Comparison of ENCODE assay signal across 37 cellular contexts in the genomic region with DNA sequence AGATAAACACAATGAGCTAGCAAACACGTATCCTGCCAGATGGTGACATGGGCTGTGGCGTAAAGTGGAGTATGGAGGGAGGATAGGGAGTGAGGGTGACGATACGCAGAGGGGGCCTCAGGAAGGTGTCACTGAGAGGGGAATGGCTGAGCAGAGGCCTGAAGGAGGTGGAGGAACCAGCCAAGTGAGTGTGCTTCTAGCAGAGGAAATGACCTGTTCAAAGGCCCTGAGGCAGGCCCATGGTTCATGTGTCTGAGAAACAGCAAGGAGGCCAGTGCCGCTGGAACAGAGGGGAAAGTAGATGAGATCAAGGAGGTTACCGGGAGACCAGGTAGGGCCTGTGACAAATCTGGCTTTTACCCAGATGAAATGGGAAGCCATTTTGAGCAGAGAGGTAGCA. TPM values are rescaled to one million over a fixed set of nuclear protein-coding genes. Genes with fewer than 3 reads are reported as not detected.
"Had no signal": no experiment of that assay in that cellular context is flagged by ENCODE, and none has a peak within 500 bp of the region (broad histone marks: within the 10 kb centered on the region; RNA-seq: fewer than 3 reads in every experiment).

No MANE protein-coding gene starts in this region.

- ATAC-seq: activated CD4-positive, alpha-beta T cell treated with anti-CD3 and anti-CD28 coated beads for 36 hours; activated CD8-positive, alpha-beta memory T cell treated with anti-CD3 and anti-CD28 coated beads, Interleukin-2, amount 10 ng/mL, durations not matched to agents 7 days and 5 days; activated CD8-positive, alpha-beta T cell treated with anti-CD3 and anti-CD28 coated beads, Interleukin-2, amount 10 ng/mL, durations not matched to agents 7 days and 5 days; activated naive CD4-positive, alpha-beta T cell treated with anti-CD3 and anti-CD28 coated beads, Interleukin-2, amount 50 U/mL, for 72 hours; activated T-cell treated with anti-CD3 and anti-CD28 coated beads, Interleukin-2, amount 50 U/mL, for 72 hours; foreskin keratinocyte; gastrocnemius medialis; heart left ventricle; T-helper 17 cell had no signal

- H3K4me3 ChIP-seq: coronary artery, dorsolateral prefrontal cortex, esophagus muscularis mucosa, gastrocnemius medialis, heart left ventricle had no signal

- H3K9me3 ChIP-seq: gastrocnemius medialis had no signal

- H3K36me3 Mint-ChIP-seq: activated CD4-positive, alpha-beta memory T cell treated with anti-CD3 and anti-CD28 coated beads for 36 hours; activated CD8-positive, alpha-beta memory T cell treated with anti-CD3 and anti-CD28 coated beads, Interleukin-2, amount 10 ng/mL, durations not matched to agents 7 days and 5 days; activated naive CD4-positive, alpha-beta T cell treated with anti-CD3 and anti-CD28 coated beads, Interleukin-2, amount 50 U/mL, for 72 hours; activated naive CD8-positive, alpha-beta T cell treated with anti-CD3 and anti-CD28 coated beads, Interleukin-2, amount 10 ng/mL, durations not matched to agents 7 days and 5 days had no signal

- FAIRE-seq: astrocyte, bronchial epithelial cell had no signal

- DNase-seq: activated CD4-positive, alpha-beta memory T cell treated with anti-CD3 and anti-CD28 coated beads for 36 hours; activated CD4-positive, alpha-beta T cell treated with anti-CD3 and anti-CD28 coated beads for 36 hours; activated CD4-positive, alpha-beta T cell treated with anti-CD3 and anti-CD28 coated beads, Interleukin-2, amount 10 ng/mL, durations not matched to agents 24 days and 14 days; activated CD4-positive, CD25-positive, alpha-beta regulatory T cell; activated CD4-positive, CD25-positive, alpha-beta regulatory T cell treated with anti-CD3 and anti-CD28 coated beads, Interleukin-2, amount 50 U/mL, for 72 hours; activated CD8-positive, alpha-beta memory T cell treated with anti-CD3 and anti-CD28 coated beads, Interleukin-2, amount 10 ng/mL, durations not matched to agents 7 days and 5 days; activated CD8-positive, alpha-beta memory T cell treated with anti-CD3 and anti-CD28 coated beads, Interleukin-2, amount 50 U/mL, for 4 hours; activated CD8-positive, alpha-beta T cell treated with anti-CD3 and anti-CD28 coated beads, Interleukin-2, amount 10 ng/mL, durations not matched to agents 7 days and 5 days; activated effector memory CD4-positive, alpha-beta T cell treated with Interleukin-2 at 50 U/mL for 16 hours; activated gamma-delta T cell treated with Interleukin-2 at 50 U/mL for 16 hours; activated naive CD4-positive, alpha-beta T cell treated with Interleukin-2 at 50 U/mL for 16 hours; activated naive CD8-positive, alpha-beta T cell treated with anti-CD3 and anti-CD28 coated beads, Interleukin-2, amount 10 ng/mL, durations not matched to agents 7 days and 5 days; activated T-cell treated with anti-CD3 and anti-CD28 coated beads, Interleukin-2, amount 50 U/mL, for 1 hour; activated T-cell treated with anti-CD3 and anti-CD28 coated beads, Interleukin-2, amount 50 U/mL, for 72 hours; brain microvascular endothelial cell; dorsolateral prefrontal cortex; effector memory CD4-positive, alpha-beta T cell; endodermal cell; erythroblast; foreskin keratinocyte; gastrocnemius medialis; glutamatergic neuron; heart left ventricle; T-helper 1 cell; T-helper 17 cell; T1000 had no signal

- H3K4me1 ChIP-seq: foreskin keratinocyte, gastrocnemius medialis had no signal

- H3K4me1 Mint-ChIP-seq: activated CD4-positive, alpha-beta T cell treated with anti-CD3 and anti-CD28 coated beads for 36 hours; activated CD4-positive, alpha-beta T cell treated with anti-CD3 and anti-CD28 coated beads, Interleukin-2, amount 10 ng/mL, durations not matched to agents 24 days and 14 days; activated CD8-positive, alpha-beta memory T cell treated with anti-CD3 and anti-CD28 coated beads, Interleukin-2, amount 10 ng/mL, durations not matched to agents 7 days and 5 days; activated naive CD8-positive, alpha-beta T cell treated with anti-CD3 and anti-CD28 coated beads, Interleukin-2, amount 10 ng/mL, durations not matched to agents 7 days and 5 days; central memory CD8-positive, alpha-beta T cell; endodermal cell had no signal

- H3K9me3 Mint-ChIP-seq: activated CD4-positive, alpha-beta memory T cell treated with anti-CD3 and anti-CD28 coated beads for 36 hours; activated CD4-positive, alpha-beta T cell treated with anti-CD3 and anti-CD28 coated beads, Interleukin-2, amount 10 ng/mL, durations not matched to agents 24 days and 14 days; activated naive CD8-positive, alpha-beta T cell treated with anti-CD3 and anti-CD28 coated beads, Interleukin-2, amount 10 ng/mL, durations not matched to agents 7 days and 5 days; central memory CD8-positive, alpha-beta T cell; dendritic cell treated with granulocyte-macrophage colony-stimulating factor and Interleukin-4, amounts not matched to agents 40 ng/mL and 50 ng/mL, for 4 days; T-helper 2 cell treated with Interferon-gamma antibody and Interleukin-4, amounts not matched to agents 5 μg/mL and 100 μg/mL, for 36 hours had no signal

- H3K36me3 ChIP-seq: brain microvascular endothelial cell, esophagus muscularis mucosa, gastrocnemius medialis, heart left ventricle had no signal

- H3K4me3 Mint-ChIP-seq: activated CD4-positive, alpha-beta memory T cell treated with anti-CD3 and anti-CD28 coated beads for 36 hours; activated CD4-positive, alpha-beta T cell treated with anti-CD3 and anti-CD28 coated beads for 36 hours; activated CD4-positive, alpha-beta T cell treated with anti-CD3 and anti-CD28 coated beads, Interleukin-2, amount 10 ng/mL, durations not matched to agents 24 days and 14 days; activated CD8-positive, alpha-beta memory T cell treated with anti-CD3 and anti-CD28 coated beads, Interleukin-2, amount 10 ng/mL, durations not matched to agents 7 days and 5 days; activated CD8-positive, alpha-beta T cell treated with anti-CD3 and anti-CD28 coated beads, Interleukin-2, amount 10 ng/mL, durations not matched to agents 7 days and 5 days; activated naive CD8-positive, alpha-beta T cell treated with anti-CD3 and anti-CD28 coated beads, Interleukin-2, amount 10 ng/mL, durations not matched to agents 7 days and 5 days; activated T-cell treated with anti-CD3 and anti-CD28 coated beads, Interleukin-2, amount 50 U/mL, for 72 hours; central memory CD8-positive, alpha-beta T cell; dendritic cell treated with granulocyte-macrophage colony-stimulating factor and Interleukin-4, amounts not matched to agents 40 ng/mL and 50 ng/mL, for 4 days; endodermal cell; T-helper 17 cell; T-helper 2 cell treated with Interferon-gamma antibody and Interleukin-4, amounts not matched to agents 5 μg/mL and 100 μg/mL, for 36 hours had no signal

- H3K27ac ChIP-seq: brain microvascular endothelial cell, coronary artery, dorsolateral prefrontal cortex, esophagus muscularis mucosa, foreskin keratinocyte, gastrocnemius medialis, heart left ventricle had no signal

- H3K27ac Mint-ChIP-seq: activated CD4-positive, alpha-beta memory T cell treated with anti-CD3 and anti-CD28 coated beads for 36 hours; activated CD4-positive, alpha-beta T cell treated with anti-CD3 and anti-CD28 coated beads for 36 hours; activated CD4-positive, alpha-beta T cell treated with anti-CD3 and anti-CD28 coated beads, Interleukin-2, amount 10 ng/mL, durations not matched to agents 24 days and 14 days; activated CD8-positive, alpha-beta memory T cell treated with anti-CD3 and anti-CD28 coated beads, Interleukin-2, amount 10 ng/mL, durations not matched to agents 7 days and 5 days; activated CD8-positive, alpha-beta T cell treated with anti-CD3 and anti-CD28 coated beads, Interleukin-2, amount 10 ng/mL, durations not matched to agents 7 days and 5 days; activated naive CD4-positive, alpha-beta T cell treated with anti-CD3 and anti-CD28 coated beads, Interleukin-2, amount 50 U/mL, for 72 hours; activated naive CD8-positive, alpha-beta T cell treated with anti-CD3 and anti-CD28 coated beads, Interleukin-2, amount 10 ng/mL, durations not matched to agents 7 days and 5 days; activated T-cell treated with anti-CD3 and anti-CD28 coated beads, Interleukin-2, amount 50 U/mL, for 72 hours; dendritic cell treated with granulocyte-macrophage colony-stimulating factor and Interleukin-4, amounts not matched to agents 40 ng/mL and 50 ng/mL, for 4 days; endodermal cell; T-helper 17 cell; T-helper 2 cell treated with Interferon-gamma antibody and Interleukin-4, amounts not matched to agents 5 μg/mL and 100 μg/mL, for 36 hours had no signal

RNA-seq across cellular contexts. Expression of gene TAS1R2, which starts 36.0 kb away (rescaled TPM):
- total RNA-seq: activated CD4-positive, alpha-beta memory T cell treated with anti-CD3 and anti-CD28 coated beads for 36 hours; activated CD4-positive, alpha-beta T cell treated with anti-CD3 and anti-CD28 coated beads for 36 hours; activated CD4-positive, alpha-beta T cell treated with anti-CD3 and anti-CD28 coated beads, Interleukin-2, amount 10 ng/mL, durations not matched to agents 24 days and 14 days; activated CD8-positive, alpha-beta memory T cell treated with anti-CD3 and anti-CD28 coated beads for 36 hours; activated CD8-positive, alpha-beta memory T cell treated with anti-CD3 and anti-CD28 coated beads, Interleukin-2, amount 10 ng/mL, durations not matched to agents 7 days and 5 days; activated CD8-positive, alpha-beta T cell treated with anti-CD3 and anti-CD28 coated beads, Interleukin-2, amount 10 ng/mL, durations not matched to agents 7 days and 5 days; activated naive CD4-positive, alpha-beta T cell treated with anti-CD3 and anti-CD28 coated beads, Interleukin-2, amount 50 U/mL, for 72 hours; activated naive CD8-positive, alpha-beta T cell treated with anti-CD3 and anti-CD28 coated beads, Interleukin-2, amount 10 ng/mL, durations not matched to agents 7 days and 5 days; activated T-cell treated with anti-CD3 and anti-CD28 coated beads, Interleukin-2, amount 50 U/mL, for 72 hours; astrocyte; bronchial epithelial cell; cardiac septum; cerebellum; dorsolateral prefrontal cortex; endodermal cell; esophagus muscularis mucosa; foreskin keratinocyte; gastrocnemius medialis; heart left ventricle; T-helper 17 cell had no signal
- polyA plus RNA-seq: foreskin keratinocyte, heart left ventricle had no signal
